In the genomic region with DNA sequence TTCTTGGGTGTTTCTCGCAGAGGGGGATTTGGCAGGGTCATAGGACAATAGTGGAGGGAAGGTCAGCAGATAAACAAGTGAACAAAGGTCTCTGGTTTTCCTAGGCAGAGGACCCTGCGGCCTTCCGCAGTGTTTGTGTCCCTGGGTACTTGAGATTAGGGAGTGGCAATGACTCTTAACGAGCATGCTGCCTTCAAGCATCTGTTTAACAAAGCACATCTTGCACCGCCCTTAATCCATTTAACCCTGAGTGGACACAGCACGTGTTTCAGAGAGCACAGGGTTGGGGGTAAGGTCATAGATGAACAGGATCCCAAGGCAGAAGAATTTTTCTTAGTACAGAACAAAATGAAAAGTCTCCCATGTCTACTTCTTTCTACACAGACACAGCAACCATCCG, we compare ENCODE assay signal across 16 cellular contexts. TPM values are rescaled to one million over a fixed set of nuclear protein-coding genes. Genes with fewer than 3 reads are reported as not detected.
"Had no signal": no experiment of that assay in that cellular context is flagged by ENCODE, and none has a peak within 500 bp of the region (broad histone marks: within the 10 kb centered on the region; RNA-seq: fewer than 3 reads in every experiment).

No MANE protein-coding gene starts in this region.

RNA-seq across cellular contexts. Expression of a gene that starts 37.5 kb away (rescaled TPM):
- total RNA-seq: activated CD4-positive, alpha-beta memory T cell treated with anti-CD3 and anti-CD28 coated beads for 36 hours; activated CD4-positive, alpha-beta T cell treated with anti-CD3 and anti-CD28 coated beads for 36 hours; activated CD4-positive, alpha-beta T cell treated with anti-CD3 and anti-CD28 coated beads, Interleukin-2, amount 10 ng/mL, durations not matched to agents 24 days and 14 days; activated CD8-positive, alpha-beta memory T cell treated with anti-CD3 and anti-CD28 coated beads for 36 hours; activated CD8-positive, alpha-beta memory T cell treated with anti-CD3 and anti-CD28 coated beads, Interleukin-2, amount 10 ng/mL, durations not matched to agents 7 days and 5 days; activated CD8-positive, alpha-beta T cell treated with anti-CD3 and anti-CD28 coated beads, Interleukin-2, amount 10 ng/mL, durations not matched to agents 7 days and 5 days; activated T-cell treated with anti-CD3 and anti-CD28 coated beads, Interleukin-2, amount 50 U/mL, for 72 hours; bronchial epithelial cell; dermis blood vessel endothelial cell; endothelial cell of umbilical vein; esophagus squamous epithelium; fibroblast of villous mesenchyme; glomerular endothelial cell; T-helper 1 cell treated with Interleukin-12 subunit alpha and Interleukin-12 subunit beta and Interleukin-4 antibody, amounts not matched to agents 30 ng/mL and 1 ng/mL, for 36 hours; T-helper 2 cell treated with Interferon-gamma antibody and Interleukin-4, amounts not matched to agents 100 ng/mL and 5 ng/mL, for 36 hours had no signal
- polyA plus RNA-seq: endothelial cell of umbilical vein had no signal

RNA-seq across cellular contexts. Expression of a gene that starts 56.4 kb away (rescaled TPM):
- total RNA-seq: activated CD4-positive, alpha-beta memory T cell treated with anti-CD3 and anti-CD28 coated beads for 36 hours; activated CD4-positive, alpha-beta T cell treated with anti-CD3 and anti-CD28 coated beads for 36 hours; activated CD4-positive, alpha-beta T cell treated with anti-CD3 and anti-CD28 coated beads, Interleukin-2, amount 10 ng/mL, durations not matched to agents 24 days and 14 days; activated CD8-positive, alpha-beta memory T cell treated with anti-CD3 and anti-CD28 coated beads for 36 hours; activated CD8-positive, alpha-beta memory T cell treated with anti-CD3 and anti-CD28 coated beads, Interleukin-2, amount 10 ng/mL, durations not matched to agents 7 days and 5 days; activated CD8-positive, alpha-beta T cell treated with anti-CD3 and anti-CD28 coated beads, Interleukin-2, amount 10 ng/mL, durations not matched to agents 7 days and 5 days; activated T-cell treated with anti-CD3 and anti-CD28 coated beads, Interleukin-2, amount 50 U/mL, for 72 hours; bronchial epithelial cell; cardiac septum; dermis blood vessel endothelial cell; endothelial cell of umbilical vein; fibroblast of villous mesenchyme; glomerular endothelial cell; T-helper 1 cell treated with Interleukin-12 subunit alpha and Interleukin-12 subunit beta and Interleukin-4 antibody, amounts not matched to agents 30 ng/mL and 1 ng/mL, for 36 hours; T-helper 2 cell treated with Interferon-gamma antibody and Interleukin-4, amounts not matched to agents 100 ng/mL and 5 ng/mL, for 36 hours had no signal
